ENCODE assay signal across 1 cellular context in the genomic region with DNA sequence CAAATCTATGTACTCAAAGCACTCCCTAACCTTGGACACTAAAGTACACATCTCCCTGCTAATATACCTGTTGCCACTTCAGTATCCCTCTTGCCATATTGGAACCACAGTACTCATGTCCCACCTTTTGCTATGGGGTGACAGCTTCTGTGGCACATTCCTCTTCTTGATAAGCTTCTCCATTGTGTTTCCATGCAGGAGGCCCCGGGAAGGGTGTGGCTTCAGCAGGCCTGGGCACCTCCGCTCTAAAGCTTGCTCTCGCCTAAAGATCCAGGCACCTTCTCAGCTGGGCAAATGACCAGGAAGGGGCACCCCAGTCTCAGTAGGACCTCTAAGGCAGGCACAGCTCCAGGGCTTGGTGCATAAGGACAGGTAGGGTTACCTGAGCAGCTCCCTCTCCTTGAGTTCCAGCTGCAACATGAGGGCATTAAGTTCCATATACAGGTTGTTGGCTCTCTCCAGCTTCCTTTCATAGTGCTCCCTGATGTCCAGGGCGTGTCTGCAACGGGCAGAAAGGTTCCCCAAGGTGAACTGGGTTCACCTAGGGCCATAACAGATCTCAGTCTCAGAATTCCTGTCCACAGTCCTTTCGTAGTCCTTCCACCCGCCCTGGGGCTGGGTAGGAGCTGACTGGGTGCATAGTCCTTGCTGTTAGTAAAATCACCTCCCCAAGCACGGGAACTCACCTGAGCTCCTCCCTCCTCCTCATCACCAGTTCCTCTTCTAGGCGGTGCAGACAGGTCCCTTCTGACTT.
A peak's percentile ranks its signal among the peaks of the same experiment; 100 is the strongest.
TF ChIP-seq lines count a peak whose summit lies in the region.

No MANE protein-coding gene starts in this region.

TF ChIP-seq in H1, 55 proteins besides CTCF, POLR2A, EP300 and RAD21:
- no peak for TF ChIP-seq JUND (IDR thresholded peaks at IDR 0.05; ENCODE audit: low read length)
- TF ChIP-seq YY1 (IDR thresholded peaks at IDR 0.05; ENCODE audit: low read depth, low read length), result no peak
- TF ChIP-seq POLR2AphosphoS5 (IDR thresholded peaks at IDR 0.05; ENCODE audit: low read depth, low read length), result peak; percentile 81; the same call in 1 of the 2 replicates
- no peak for TF ChIP-seq MAFK (IDR thresholded peaks at IDR 0.05; ENCODE audit: low read depth, low read length)
- no peak for TF ChIP-seq FOSL1 (IDR thresholded peaks at IDR 0.05; ENCODE audit: insufficient read depth, low read depth, low read length)
- peak; percentile 30; the same call in 1 of the 2 replicates for TF ChIP-seq ATF2 (IDR thresholded peaks at IDR 0.05; ENCODE audit: low read length)
TF ChIP-seq in H1: peak in this region for 2.
